25 cellular contexts compared by ENCODE assay signal in genomic region chr14:102241147-102241546, GRCh38.
"Had no signal": no experiment of that assay in that cellular context is flagged by ENCODE, and none has a peak within 500 bp of the region (broad histone marks: within the 10 kb centered on the region; RNA-seq: fewer than 3 reads in every experiment).

No MANE protein-coding gene starts in this region.

- H3K27ac ChIP-seq: SK-N-MC had no signal

- DNase-seq: activated CD4-positive, alpha-beta memory T cell treated with anti-CD3 and anti-CD28 coated beads for 36 hours; activated CD4-positive, alpha-beta T cell treated with anti-CD3 and anti-CD28 coated beads, Interleukin-2, amount 10 ng/mL, durations not matched to agents 7 days and 5 days; activated CD4-positive, CD25-positive, alpha-beta regulatory T cell; activated CD8-positive, alpha-beta memory T cell treated with anti-CD3 and anti-CD28 coated beads for 24 hours; activated gamma-delta T cell treated with Interleukin-2 at 50 U/mL for 16 hours; activated naive CD4-positive, alpha-beta T cell treated with anti-CD3 and anti-CD28 coated beads, Interleukin-2, amount 10 ng/mL, durations not matched to agents 7 days and 5 days; activated naive CD8-positive, alpha-beta T cell treated with anti-CD3 and anti-CD28 coated beads for 36 hours; activated T-cell treated with anti-CD3 and anti-CD28 coated beads, Interleukin-2, amount 50 U/mL, for 48 hours; central memory CD4-positive, alpha-beta T cell; Karpas-422; MM.1S; NCI-H1105; NCI-H1436; NCI-H1694 treated with DMSO at 0.1 percent for 48 hours; NCI-H2029 treated with DMSO at 0.1 percent for 48 hours; NCI-H510A treated with DMSO at 0.1 percent for 48 hours; NCI-H748 treated with DMSO at 0.1 percent for 48 hours; OCI-M1; RPMI8226; T-cell; T-helper 2 cell; T1000 had no signal

- H3K4me3 ChIP-seq: SK-N-MC had no signal

- ATAC-seq: Panc1, Right ventricle myocardium inferior, T-cell had no signal
